ENCODE assay signal across 2 cellular contexts in the genomic region with DNA sequence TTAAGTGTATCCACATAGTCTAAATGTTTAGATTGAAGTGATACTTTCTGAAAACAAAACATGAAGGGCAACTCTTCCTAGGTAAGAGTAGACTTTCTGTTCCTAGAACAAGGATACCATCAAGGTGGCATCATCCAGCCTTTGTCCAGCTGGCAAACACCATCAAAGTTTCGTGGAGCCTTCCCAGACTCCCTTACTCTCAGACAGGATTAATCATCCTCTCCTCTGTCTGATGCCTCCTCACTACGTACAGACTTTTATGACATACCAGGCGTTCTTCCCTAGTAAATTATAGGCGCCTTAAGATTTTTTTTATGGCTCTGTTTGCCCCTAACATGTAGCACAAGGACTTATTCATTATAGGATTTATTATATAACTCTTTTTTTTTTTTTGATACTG.
TF ChIP-seq lines count a peak whose summit lies in the region.

No MANE protein-coding gene starts in this region.

TF ChIP-seq in IMR-90, 13 proteins besides CTCF, POLR2A, EP300 and RAD21:
- TF ChIP-seq RCOR1 (IDR thresholded peaks at IDR 0.05; ENCODE audit: insufficient replicate concordance, low read length) = no peak
- no peak for TF ChIP-seq RFX5 (IDR thresholded peaks at IDR 0.05; ENCODE audit: low read depth, low read length)
- TF ChIP-seq MAFK (IDR thresholded peaks at IDR 0.05; ENCODE audit: low read depth, low read length) = no peak
- TF ChIP-seq, protein P1, sequence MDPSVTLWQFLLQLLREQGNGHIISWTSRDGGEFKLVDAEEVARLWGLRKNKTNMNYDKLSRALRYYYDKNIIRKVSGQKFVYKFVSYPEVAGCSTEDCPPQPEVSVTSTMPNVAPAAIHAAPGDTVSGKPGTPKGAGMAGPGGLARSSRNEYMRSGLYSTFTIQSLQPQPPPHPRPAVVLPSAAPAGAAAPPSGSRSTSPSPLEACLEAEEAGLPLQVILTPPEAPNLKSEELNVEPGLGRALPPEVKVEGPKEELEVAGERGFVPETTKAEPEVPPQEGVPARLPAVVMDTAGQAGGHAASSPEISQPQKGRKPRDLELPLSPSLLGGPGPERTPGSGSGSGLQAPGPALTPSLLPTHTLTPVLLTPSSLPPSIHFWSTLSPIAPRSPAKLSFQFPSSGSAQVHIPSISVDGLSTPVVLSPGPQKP (IDR thresholded peaks at IDR 0.05; ENCODE audit: borderline replicate concordance, low read depth, low read length) = no peak
- TF ChIP-seq, protein P2, sequence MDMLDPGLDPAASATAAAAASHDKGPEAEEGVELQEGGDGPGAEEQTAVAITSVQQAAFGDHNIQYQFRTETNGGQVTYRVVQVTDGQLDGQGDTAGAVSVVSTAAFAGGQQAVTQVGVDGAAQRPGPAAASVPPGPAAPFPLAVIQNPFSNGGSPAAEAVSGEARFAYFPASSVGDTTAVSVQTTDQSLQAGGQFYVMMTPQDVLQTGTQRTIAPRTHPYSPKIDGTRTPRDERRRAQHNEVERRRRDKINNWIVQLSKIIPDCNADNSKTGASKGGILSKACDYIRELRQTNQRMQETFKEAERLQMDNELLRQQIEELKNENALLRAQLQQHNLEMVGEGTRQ (IDR thresholded peaks at IDR 0.05; ENCODE audit: low read depth, low read length) = no peak
- no peak for TF ChIP-seq MAZ (IDR thresholded peaks at IDR 0.05; ENCODE audit: borderline replicate concordance, low read depth, low read length)
- no peak for TF ChIP-seq SMC3 (IDR thresholded peaks at IDR 0.05; ENCODE audit: low read depth, low read length)
- no peak for TF ChIP-seq FOS (IDR thresholded peaks at IDR 0.05; ENCODE audit: low read depth, low read length)
- TF ChIP-seq CHD1 (IDR thresholded peaks at IDR 0.05; ENCODE audit: low read depth, low read length) = no peak
- TF ChIP-seq MXI1 (IDR thresholded peaks at IDR 0.05; ENCODE audit: borderline replicate concordance, low read depth, low read length) = no peak
- no peak for TF ChIP-seq CEBPB (IDR thresholded peaks at IDR 0.05; ENCODE audit: low read depth, low read length)
- no peak for TF ChIP-seq NFE2L2 (IDR thresholded peaks at IDR 0.05; ENCODE audit: low read depth, low read length)
- no peak for TF ChIP-seq BHLHE40 (IDR thresholded peaks at IDR 0.05; ENCODE audit: low read depth, low read length)

TF ChIP-seq in K562, 482 proteins besides CTCF, POLR2A, EP300 and RAD21:
- no peak for TF ChIP-seq MTF1 (CRISPR knock-in tag; IDR thresholded peaks at IDR 0.05; ENCODE audit: borderline replicate concordance)
- TF ChIP-seq MTA1 (IDR thresholded peaks at IDR 0.05; ENCODE audit: borderline replicate concordance) = no peak
